In the genomic region with DNA sequence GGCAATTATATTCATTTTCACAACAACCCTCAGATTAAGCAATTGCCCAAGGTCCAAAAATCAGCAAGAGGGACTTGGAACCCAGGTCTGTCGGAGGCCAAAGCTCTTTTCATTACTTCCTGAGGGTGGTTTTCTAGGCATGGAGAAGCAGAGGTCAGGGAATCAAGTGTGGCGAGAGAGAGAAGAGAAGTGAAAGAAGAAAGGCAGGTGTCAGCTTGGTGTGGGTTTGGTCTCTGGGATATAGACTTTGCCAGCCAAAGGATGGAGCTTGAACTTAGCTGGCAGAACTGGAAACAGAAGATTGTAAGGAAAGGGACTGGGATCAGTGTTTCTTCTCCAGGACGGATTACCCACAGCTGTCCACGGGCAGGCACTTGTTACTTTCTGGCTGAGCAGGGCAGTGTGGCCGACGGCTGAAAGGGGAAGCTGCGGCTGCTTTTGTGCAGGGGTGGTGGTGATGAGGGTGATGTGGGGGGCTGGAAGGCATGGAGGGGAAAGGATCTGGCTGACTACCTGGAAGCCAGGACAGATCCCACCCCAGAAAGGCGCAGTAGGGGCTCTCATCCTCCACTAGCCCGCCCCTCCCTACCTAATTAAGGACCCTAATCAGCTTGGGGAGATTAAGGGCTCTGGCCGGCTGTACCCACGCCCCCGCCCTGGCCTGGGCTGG, we compare ENCODE assay signal across 8 cellular contexts. TPM values are rescaled to one million over a fixed set of nuclear protein-coding genes. Genes with fewer than 3 reads are reported as not detected.
DNase-seq lines count a peak whose midpoint lies in the region; ATAC-seq and TF ChIP-seq lines count a peak whose summit lies in the region.

Gene GUCY2D (plus strand): TSS at position 640 of the 670 bp plus-strand sequence. CDS start 433 bp downstream, outside the sequence.

- ATAC-seq in heart left ventricle (peak in 2 of 4 donors; percentile 37 to 55), Right ventricle myocardium inferior (no peak), HG03378 (IDR thresholded peaks at IDR 0.05; ENCODE audit: unreplicated experiment) (no peak)
- no peak for ATAC-seq in activated CD8-positive, alpha-beta T cell treated with anti-CD3 and anti-CD28 coated beads for 36 hours

- no peak for TF ChIP-seq POLR2A in heart left ventricle (IDR thresholded peaks at IDR 0.05)

- peaks cover 39% of the 10 kb centered on the region for H3K27me3 Mint-ChIP-seq in activated CD8-positive, alpha-beta T cell treated with anti-CD3 and anti-CD28 coated beads for 36 hours

- H3K23ac ChIP-seq in mesenchymal stem cell (ENCODE audit: low read length in 2 of 2): peak within 1 kb of the TSS in 1 of 2 experiments; percentile 56

- peak within 1 kb of the TSS; percentile 56 for H4K91ac ChIP-seq in mesenchymal stem cell (ENCODE audit: low read length)

- H3K36me3 Mint-ChIP-seq in activated CD8-positive, alpha-beta T cell treated with anti-CD3 and anti-CD28 coated beads for 36 hours (ENCODE audit: low read depth): no peaks in the 10 kb centered on the region

- peak within 1 kb of the TSS; percentile 52 for H2BK15ac ChIP-seq in mesenchymal stem cell (ENCODE audit: low read depth, poor library complexity, severe bottlenecking)

- peak within 1 kb of the TSS; percentile 16 for H3K4me2 ChIP-seq in mesenchymal stem cell (ENCODE audit: low read length, poor library complexity, severe bottlenecking)

- no peak within 1 kb of the TSS for H2BK5ac ChIP-seq in mesenchymal stem cell (ENCODE audit: low read depth, low read length, poor library complexity, severe bottlenecking)

- H3K4me1 ChIP-seq in heart left ventricle (peaks cover 4 to 21% (median 12%) of the 10 kb centered on the region in 12 donors), mesenchymal stem cell (ENCODE audit: control insufficient read depth, insufficient read depth, low read depth, low read length) (peaks cover 16% of the 10 kb centered on the region), urinary bladder (ENCODE audit: insufficient read depth) (no peaks in the 10 kb centered on the region)

- WGBS in heart left ventricle, 4 donors: 36 to 58% (median 51%) methylated on average over 7 to 12 of the region's 12 CpGs
- WGBS in mesenchymal stem cell: 21% methylated on average over 11 of the region's 12 CpGs
- 31% methylated on average over 12 of the region's 12 CpGs for WGBS in urinary bladder

- no peaks in the 10 kb centered on the region for H3K36me3 ChIP-seq in heart left ventricle
- H3K36me3 ChIP-seq in mesenchymal stem cell (ENCODE audit: control insufficient read depth in 1 of 2, insufficient read depth in 2 of 2, low read depth in 1 of 2, low read length in 2 of 2): no peaks in the 10 kb centered on the region
- H3K36me3 ChIP-seq in urinary bladder (ENCODE audit: insufficient read depth): no peaks in the 10 kb centered on the region

- CTCF ChIA-PET in activated CD8-positive, alpha-beta T cell treated with anti-CD3 and anti-CD28 coated beads for 36 hours (lab: Charles Lee): interaction anchor here (0.7 to 2.1 kb wide), 13 partner anchors 8 to 258 kb away, joined by 3 to 22 read pairs (median 3); no protein-coding TSS in a partner anchor
- CTCF ChIA-PET in HEK293T (lab: Yijun Ruan, JAX): interaction anchor here (0.6 to 1.1 kb wide), 3 partner anchors 8 to 258 kb away, joined by 3 to 4 read pairs (median 3); no protein-coding TSS in a partner anchor

- POLR2A ChIA-PET in activated CD8-positive, alpha-beta T cell treated with anti-CD3 and anti-CD28 coated beads for 36 hours (lab: Charles Lee): interaction anchor here (0.7 to 1.2 kb wide), 4 partner anchors 12 to 69 kb away, joined by 3 read pairs; no protein-coding TSS in a partner anchor
- POLR2A ChIA-PET in HEK293T (lab: Yijun Ruan, JAX): interaction anchor here (1.2 to 1.4 kb wide), 2 partner anchors 11 to 86 kb away, joined by 4 read pairs; partner anchors contain the start of gene RNF227

- no peak within 1 kb of the TSS for H3K18ac ChIP-seq in mesenchymal stem cell (ENCODE audit: low read depth in 1 of 2, low read length in 2 of 2)

- no peaks in the 10 kb centered on the region for H3K9me3 Mint-ChIP-seq in activated CD8-positive, alpha-beta T cell treated with anti-CD3 and anti-CD28 coated beads for 36 hours

- no peak within 1 kb of the TSS for H2BK120ac ChIP-seq in mesenchymal stem cell (ENCODE audit: low read depth, low read length)

- intact Hi-C loops in heart left ventricle (cut with DNase I): loop anchor here in 1 of 10 donors (10.0 kb wide), 1 partner anchor 53 kb away; no protein-coding TSS in a partner anchor
- intact Hi-C loops in Right ventricle myocardium inferior (cut with DNase I): no loop called here
- intact Hi-C loops in activated CD8-positive, alpha-beta T cell treated with anti-CD3 and anti-CD28 coated beads for 36 hours (cut with micrococcal nuclease): no loop called here

- TF ChIP-seq CTCF in heart left ventricle (IDR thresholded peaks at IDR 0.05): no peak
- no peak for TF ChIP-seq CTCF in activated CD8-positive, alpha-beta T cell treated with anti-CD3 and anti-CD28 coated beads for 36 hours (IDR thresholded peaks at IDR 0.05)

- H3K27ac ChIP-seq in heart left ventricle: no peak within 1 kb of the TSS
- H3K27ac ChIP-seq in mesenchymal stem cell (ENCODE audit: low read length, poor library complexity, severe bottlenecking): no peak within 1 kb of the TSS
- H3K27ac ChIP-seq in urinary bladder (ENCODE audit: low read depth): no peak within 1 kb of the TSS

- H3K4me1 Mint-ChIP-seq in activated CD8-positive, alpha-beta T cell treated with anti-CD3 and anti-CD28 coated beads for 36 hours (ENCODE audit: low read depth): peaks cover 8% of the 10 kb centered on the region

- H3K9me3 ChIP-seq in heart left ventricle (no peaks in the 10 kb centered on the region), mesenchymal stem cell (ENCODE audit: control insufficient read depth, low read length) (no peaks in the 10 kb centered on the region)

- no peak for DNase-seq in heart left ventricle
- DNase-seq in Right ventricle myocardium inferior (ENCODE audit: missing footprints): no peak
- DNase-seq in activated CD8-positive, alpha-beta T cell treated with anti-CD3 and anti-CD28 coated beads for 36 hours: no peak
- DNase-seq in mesenchymal stem cell: no peak
- no peak for DNase-seq in mucosa of gallbladder (ENCODE audit: low spot score)
- DNase-seq in HEK293T (ENCODE audit: extremely low spot score): no peak

- H3K4ac ChIP-seq in mesenchymal stem cell (ENCODE audit: low read depth in 1 of 2, low read length in 2 of 2): no peak within 1 kb of the TSS

- no peak within 1 kb of the TSS for H2AK5ac ChIP-seq in mesenchymal stem cell (ENCODE audit: low read length, severe bottlenecking)

- no peaks in the 10 kb centered on the region for H3K79me1 ChIP-seq in mesenchymal stem cell (replicated peaks; ENCODE audit: low read length, poor library complexity, severe bottlenecking)

- H2BK12ac ChIP-seq in mesenchymal stem cell (ENCODE audit: low read length in 2 of 2): no peak within 1 kb of the TSS

- H4K8ac ChIP-seq in mesenchymal stem cell (ENCODE audit: low read length): no peak within 1 kb of the TSS

- H3K4me3 ChIP-seq in heart left ventricle (peak within 1 kb of the TSS; percentile 4 to 46 (median 33)), mesenchymal stem cell (ENCODE audit: insufficient read depth in 1 of 2, low read depth in 1 of 2, low read length in 2 of 2) (no peak within 1 kb of the TSS), urinary bladder (ENCODE audit: low read depth, low read length) (peak within 1 kb of the TSS; percentile 31)

- H3K27ac Mint-ChIP-seq in activated CD8-positive, alpha-beta T cell treated with anti-CD3 and anti-CD28 coated beads for 36 hours: no peak within 1 kb of the TSS

- H3K9ac ChIP-seq in mesenchymal stem cell (ENCODE audit: low read length): no peak within 1 kb of the TSS

- H2AFZ ChIP-seq in mesenchymal stem cell (ENCODE audit: low read depth, low read length): no peak within 1 kb of the TSS

- H3K27me3 ChIP-seq in heart left ventricle (peaks cover 16 to 62% (median 30%) of the 10 kb centered on the region in 9 donors), mesenchymal stem cell (ENCODE audit: control insufficient read depth in 1 of 2, insufficient read depth in 1 of 2, low read length in 2 of 2) (peaks cover 67 to 71% of the 10 kb centered on the region in 2 experiments)

- peak within 1 kb of the TSS; percentile 2 for H3K4me3 Mint-ChIP-seq in activated CD8-positive, alpha-beta T cell treated with anti-CD3 and anti-CD28 coated beads for 36 hours

- H3K14ac ChIP-seq in mesenchymal stem cell (ENCODE audit: low read length in 2 of 2): no peak within 1 kb of the TSS

TF ChIP-seq in HEK293T, 16 proteins besides CTCF, POLR2A, EP300 and RAD21:
- TF ChIP-seq L3MBTL2 (conservative IDR thresholded peaks at IDR 0.05): no peak
- TF ChIP-seq, protein P1, sequence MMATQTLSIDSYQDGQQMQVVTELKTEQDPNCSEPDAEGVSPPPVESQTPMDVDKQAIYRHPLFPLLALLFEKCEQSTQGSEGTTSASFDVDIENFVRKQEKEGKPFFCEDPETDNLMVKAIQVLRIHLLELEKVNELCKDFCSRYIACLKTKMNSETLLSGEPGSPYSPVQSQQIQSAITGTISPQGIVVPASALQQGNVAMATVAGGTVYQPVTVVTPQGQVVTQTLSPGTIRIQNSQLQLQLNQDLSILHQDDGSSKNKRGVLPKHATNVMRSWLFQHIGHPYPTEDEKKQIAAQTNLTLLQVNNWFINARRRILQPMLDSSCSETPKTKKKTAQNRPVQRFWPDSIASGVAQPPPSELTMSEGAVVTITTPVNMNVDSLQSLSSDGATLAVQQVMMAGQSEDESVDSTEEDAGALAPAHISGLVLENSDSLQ (IDR thresholded peaks at IDR 0.05): no peak

RNA-seq across cellular contexts. Expression of gene GUCY2D, which starts in this region (rescaled TPM):
- total RNA-seq in heart left ventricle (not detected), Right ventricle myocardium inferior (0.35 TPM), urinary bladder (not detected), mucosa of gallbladder (0.63 TPM)
- polyA plus RNA-seq in heart left ventricle (under 1 TPM in 1 of 2 donors, not detected in 1; 0.04 TPM), urinary bladder (not detected)
- total RNA-seq in activated CD8-positive, alpha-beta T cell treated with anti-CD3 and anti-CD28 coated beads for 36 hours: not detected
- not detected for polyA plus RNA-seq in mesenchymal stem cell (2013, experiment 1 of 2)
- not detected for polyA plus RNA-seq in mesenchymal stem cell (2013, experiment 2 of 2)

Comparison
In these comparisons a context has a peak if more than half of its experiments do, and no peak if none do; other contexts are left out.
1. H3K4me3 ChIP-seq: peak in heart left ventricle (12 of 12) and urinary bladder (single experiment); none in mesenchymal stem cell (0 of 2).